9 cellular contexts compared by ENCODE assay signal in the genomic region with DNA sequence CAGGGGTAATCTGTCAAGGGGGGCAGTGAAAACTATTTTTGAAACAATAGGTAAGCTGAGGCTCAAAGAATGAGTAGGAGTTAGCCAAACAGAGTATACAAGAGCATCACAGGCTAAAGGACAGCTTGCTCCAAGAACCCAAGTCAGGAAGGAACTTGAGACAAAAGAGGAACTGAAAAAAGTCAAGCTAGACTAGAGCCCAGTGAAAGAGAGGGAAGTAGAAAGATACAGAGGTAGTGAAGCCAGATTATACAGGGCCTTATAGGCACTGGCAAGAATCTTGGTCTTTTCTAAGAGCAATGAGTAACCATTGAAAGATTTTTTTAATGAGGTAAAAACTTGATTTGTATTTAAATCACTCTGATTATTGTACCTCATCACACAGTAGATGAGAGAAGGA.
DNase-seq lines count a peak whose midpoint lies in the region; ATAC-seq and TF ChIP-seq lines count a peak whose summit lies in the region.
"Had no signal": no experiment of that assay in that cellular context is flagged by ENCODE, and none has a peak within 500 bp of the region (broad histone marks: within the 10 kb centered on the region; RNA-seq: fewer than 3 reads in every experiment).

No MANE protein-coding gene starts in this region.

- no peak overlapping the region for H2AFZ ChIP-seq in osteoblast (ENCODE audit: low read length)

- peaks cover 19% of the 10 kb centered on the region for H3K36me3 Mint-ChIP-seq in Calu3 (ENCODE audit: insufficient read depth, unreplicated experiment)
- H3K36me3 Mint-ChIP-seq in activated T-cell treated with anti-CD3 and anti-CD28 coated beads, Interleukin-2, amount 50 U/mL, for 24 hours (ENCODE audit: low read depth), result peaks cover 2% of the 10 kb centered on the region
- H3K36me3 Mint-ChIP-seq in nephron progenitor cell (ENCODE audit: low read depth), result no peaks in the 10 kb centered on the region

- no TSS peak for BruUV-seq in Calu3 (replicated peaks; lab: Mats Ljungman, UMichigan)

- H3K4me3 ChIP-seq in osteoblast (ENCODE audit: insufficient read depth, low read length), result no peak overlapping the region

- no peaks in the 10 kb centered on the region for H3K36me3 ChIP-seq in osteoblast (ENCODE audit: insufficient read depth, low read length)

- H3K27ac ChIP-seq in osteoblast (ENCODE audit: low read depth, low read length), result no peak overlapping the region

- CTCF ChIA-PET in Calu3 (lab: Charles Lee), result no interaction called here

- H3K27ac Mint-ChIP-seq in Calu3 (ENCODE audit: unreplicated experiment) (peak overlapping the region; percentile 27), nephron progenitor cell (no peak overlapping the region)
- no peak overlapping the region for H3K27ac Mint-ChIP-seq in activated T-cell treated with anti-CD3 and anti-CD28 coated beads, Interleukin-2, amount 50 U/mL, for 24 hours

- H3K4me1 Mint-ChIP-seq in Calu3 (ENCODE audit: low read depth, unreplicated experiment), result peaks cover 85% of the 10 kb centered on the region
- H3K4me1 Mint-ChIP-seq in activated T-cell treated with anti-CD3 and anti-CD28 coated beads, Interleukin-2, amount 50 U/mL, for 24 hours (ENCODE audit: low read depth), result peaks cover 19% of the 10 kb centered on the region
- peaks cover 21% of the 10 kb centered on the region for H3K4me1 Mint-ChIP-seq in nephron progenitor cell

- H3K4me3 Mint-ChIP-seq in Calu3 (ENCODE audit: low read depth, unreplicated experiment) (no peak overlapping the region), nephron progenitor cell (no peak overlapping the region)
- no peak overlapping the region for H3K4me3 Mint-ChIP-seq in activated T-cell treated with anti-CD3 and anti-CD28 coated beads, Interleukin-2, amount 50 U/mL, for 24 hours

- H3K9me3 Mint-ChIP-seq in Calu3 (ENCODE audit: low read depth, unreplicated experiment) (no peaks in the 10 kb centered on the region), nephron progenitor cell (no peaks in the 10 kb centered on the region)
- no peaks in the 10 kb centered on the region for H3K9me3 Mint-ChIP-seq in activated T-cell treated with anti-CD3 and anti-CD28 coated beads, Interleukin-2, amount 50 U/mL, for 24 hours

- H3K79me2 ChIP-seq in osteoblast (ENCODE audit: insufficient read depth, low read length), result no peaks in the 10 kb centered on the region

- H3K9me3 ChIP-seq in osteoblast (ENCODE audit: low read depth, low read length), result no peaks in the 10 kb centered on the region

- no peaks in the 10 kb centered on the region for H3K27me3 ChIP-seq in osteoblast (ENCODE audit: insufficient read depth, low read length)

- DNase-seq in Calu3 (no peak), DMS 273 (lab: John Stamatoyannopoulos, UW; ENCODE audit: unreplicated experiment) (no peak), nephron progenitor cell (no peak), osteoblast (ENCODE audit: insufficient read length, low spot score, missing footprints) (no peak)
- DNase-seq in activated T-cell treated with anti-CD3 and anti-CD28 coated beads, Interleukin-2, amount 50 U/mL, for 24 hours, result no peak
- DNase-seq: NCI-H2227 treated with DMSO at 0.1 percent for 48 hours had no signal

- H3K4me2 ChIP-seq in osteoblast (ENCODE audit: insufficient read depth, low read length), result no peak overlapping the region

- intact Hi-C loops in Calu3 (cut with micrococcal nuclease; ENCODE audit: unreplicated experiment), result loop anchor here (10.0 kb wide), 3 partner anchors 90 to 200 kb away; no protein-coding TSS in a partner anchor

- H3K4me1 ChIP-seq in osteoblast (ENCODE audit: insufficient read depth, low read length), result peaks cover 71% of the 10 kb centered on the region

- no peaks in the 10 kb centered on the region for H4K20me1 ChIP-seq in osteoblast (ENCODE audit: insufficient read depth, low read length)

- H3K27me3 Mint-ChIP-seq in Calu3 (ENCODE audit: unreplicated experiment) (no peaks in the 10 kb centered on the region), nephron progenitor cell (ENCODE audit: low read depth, poor library complexity) (no peaks in the 10 kb centered on the region)
- H3K27me3 Mint-ChIP-seq in activated T-cell treated with anti-CD3 and anti-CD28 coated beads, Interleukin-2, amount 50 U/mL, for 24 hours, result no peaks in the 10 kb centered on the region

- TF ChIP-seq CTCF in Calu3 (IDR thresholded peaks at IDR 0.05; ENCODE audit: unreplicated experiment) (no peak), nephron progenitor cell (IDR thresholded peaks at IDR 0.05) (no peak), osteoblast (IDR thresholded peaks at IDR 0.05; ENCODE audit: extremely low read depth, low read depth, low read length) (no peak)

- ATAC-seq in GM21381 (IDR thresholded peaks at IDR 0.05; ENCODE audit: unreplicated experiment), result peak; percentile 82
- ATAC-seq in HG03520 (IDR thresholded peaks at IDR 0.05; ENCODE audit: unreplicated experiment), result peak; percentile 81
- peak; percentile 35 for ATAC-seq in esophagus mucosa
